In the genomic region with DNA sequence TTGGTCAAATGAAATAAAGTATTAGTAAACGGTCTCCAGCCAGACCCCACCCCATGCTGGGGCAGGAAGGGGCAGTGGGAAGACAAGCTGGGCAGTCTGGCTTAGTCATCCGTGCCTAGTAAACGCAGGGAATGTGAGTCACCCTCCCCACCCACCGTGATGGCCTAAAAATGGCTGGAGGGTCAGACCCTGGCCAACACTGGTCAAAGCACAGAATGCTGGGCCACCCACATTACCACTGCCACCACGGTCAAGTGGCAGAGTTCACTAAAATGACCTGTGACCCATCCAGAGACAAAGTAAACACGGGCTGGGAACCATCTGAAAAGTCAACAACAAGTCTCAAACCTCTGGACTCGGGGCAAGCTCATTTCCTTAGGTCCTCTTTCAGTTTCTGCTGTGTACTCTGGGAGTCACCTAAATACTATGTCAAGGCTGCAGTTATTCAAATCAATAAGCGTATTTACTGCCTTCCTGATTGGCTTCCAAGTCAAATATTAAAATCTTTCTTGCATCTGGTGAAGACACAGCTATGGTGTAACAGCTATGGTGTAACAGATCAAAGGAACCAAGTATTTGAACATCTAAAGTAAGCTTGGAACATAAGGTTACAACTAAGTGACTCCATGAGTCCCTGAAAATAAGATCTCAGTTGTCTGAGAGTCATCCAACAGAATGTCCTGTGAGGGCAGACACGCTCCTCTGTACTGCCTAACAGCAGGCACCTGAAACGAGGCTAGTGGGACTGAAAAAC, we compare ENCODE assay signal across 11 cellular contexts. TPM values are rescaled to one million over a fixed set of nuclear protein-coding genes. Genes with fewer than 3 reads are reported as not detected.
DNase-seq lines count a peak whose midpoint lies in the region; ATAC-seq and TF ChIP-seq lines count a peak whose summit lies in the region.
"Had no signal": no experiment of that assay in that cellular context is flagged by ENCODE, and none has a peak within 500 bp of the region (broad histone marks: within the 10 kb centered on the region; RNA-seq: fewer than 3 reads in every experiment).

No MANE protein-coding gene starts in this region.

- TF ChIP-seq EP300 in stomach (IDR thresholded peaks at IDR 0.05) = no peak

- no peak overlapping the region for H3K4me3 ChIP-seq in RWPE2 (ENCODE audit: severe bottlenecking)
- no peak overlapping the region for H3K4me3 ChIP-seq in foreskin fibroblast (ENCODE audit: low read depth in 1 of 2, low read length in 2 of 2)
- H3K4me3 ChIP-seq in stomach = no peak overlapping the region
- H3K4me3 ChIP-seq: psoas muscle had no signal

- no peak for TF ChIP-seq CTCF in RWPE2 (IDR thresholded peaks at IDR 0.05; ENCODE audit: poor library complexity, severe bottlenecking)
- TF ChIP-seq CTCF in foreskin fibroblast (IDR thresholded peaks at IDR 0.05; ENCODE audit: low read depth, low read length) = no peak
- TF ChIP-seq CTCF in stomach (IDR thresholded peaks at IDR 0.05) = no peak

- ATAC-seq in RWPE2 (ENCODE audit: low read depth) (peak; percentile 33), GM21381 (IDR thresholded peaks at IDR 0.05; ENCODE audit: unreplicated experiment) (no peak)
- ATAC-seq: psoas muscle had no signal

- H3K27me3 ChIP-seq in RWPE2 (ENCODE audit: insufficient read depth, poor library complexity, severe bottlenecking) = no peaks in the 10 kb centered on the region
- no peaks in the 10 kb centered on the region for H3K27me3 ChIP-seq in stomach

- intact Hi-C loops in stomach (cut with DNase I; ENCODE audit: low total_unique reads) = loop anchor here (10.0 kb wide), 1 partner anchor 162 kb away; no protein-coding TSS in a partner anchor

- DNase-seq in SIG-M5 treated with dmso at 0.1 percent for 504 hours (lab: John Stamatoyannopoulos, UW; ENCODE audit: unreplicated experiment) (peak; percentile 39), SIG-M5 (lab: John Stamatoyannopoulos, UW) (no peak), RWPE2 (ENCODE audit: low spot score) (no peak), foreskin fibroblast (peak; percentile 37 to 50), stomach (peak; percentile 57), occipital lobe (lab: John Stamatoyannopoulos, UW) (no peak), HK-2 (ENCODE audit: unreplicated experiment) (no peak)
- DNase-seq: activated CD8-positive, alpha-beta memory T cell treated with anti-CD3 and anti-CD28 coated beads, Interleukin-2, amount 50 U/mL, for 48 hours; cortex of kidney had no signal

- H3K4me1 ChIP-seq in RWPE2 (ENCODE audit: insufficient read depth, poor library complexity, severe bottlenecking) (peaks cover 5% of the 10 kb centered on the region), stomach (peaks cover 23 to 49% (median 44%) of the 10 kb centered on the region in 4 donors)

- 32 to 39% (median 36%) methylated on average over 10 of the region's 10 CpGs for WGBS in stomach, 5 donors

- peak overlapping the region; percentile 35 for H3K27ac ChIP-seq in RWPE2 (ENCODE audit: poor library complexity, severe bottlenecking)
- H3K27ac ChIP-seq in stomach = peak overlapping the region in 4 of 5 donors; percentile 12 to 80 (median 64)
- H3K27ac ChIP-seq: psoas muscle had no signal

- H3K36me3 ChIP-seq in RWPE2 (ENCODE audit: low read depth) = peaks cover 50% of the 10 kb centered on the region
- peaks cover 45 to 61% (median 59%) of the 10 kb centered on the region in 4 donors for H3K36me3 ChIP-seq in stomach

- no peaks in the 10 kb centered on the region for H3K9me3 ChIP-seq in RWPE2 (ENCODE audit: severe bottlenecking)
- no peaks in the 10 kb centered on the region for H3K9me3 ChIP-seq in stomach
- H3K9me3 ChIP-seq: psoas muscle had no signal

- TF ChIP-seq POLR2A in stomach (IDR thresholded peaks at IDR 0.05) = no peak

RNA-seq across cellular contexts. Expression of gene ZFAND2A, which starts 3.0 kb away (rescaled TPM):
- total RNA-seq in stomach = 10 to 100 TPM in 4 of 5 donors, under 1 TPM in 1; 0.89 to 44.9 (median 20.2) TPM
- polyA plus RNA-seq in stomach = 10 to 100 TPM; 37.4 to 93.6 (median 53.1) TPM
- total RNA-seq in occipital lobe = 14.7 TPM

Comparison
In these comparisons a context has a peak if more than half of its experiments do, and no peak if none do; other contexts are left out.
1. DNase-seq: peak in SIG-M5 treated with dmso at 0.1 percent for 504 hours (single experiment), foreskin fibroblast (2 of 2) and stomach (single experiment); none in SIG-M5 (single experiment), RWPE2 (single experiment), occipital lobe (single experiment) and HK-2 (single experiment).